30 cellular contexts compared by ENCODE assay signal in genomic region chr17:27889711-27890251, GRCh38.
"Had no signal": no experiment of that assay in that cellular context is flagged by ENCODE, and none has a peak within 500 bp of the region (broad histone marks: within the 10 kb centered on the region; RNA-seq: fewer than 3 reads in every experiment).

No MANE protein-coding gene starts in this region.

- ATAC-seq: effector memory CD8-positive, alpha-beta T cell; gastroesophageal sphincter; left colon; naive thymus-derived CD4-positive, alpha-beta T cell had no signal

- H3K9me3 ChIP-seq: gastroesophageal sphincter, right atrium auricular region, spleen, testis, upper lobe of left lung, vagina had no signal

- H3K27ac ChIP-seq: brain microvascular endothelial cell, gastroesophageal sphincter, hepatocyte, right atrium auricular region, testis, vagina, WERI-Rb-1 had no signal

- H3K4me3 Mint-ChIP-seq: activated CD4-positive, alpha-beta memory T cell treated with anti-CD3 and anti-CD28 coated beads, Interleukin-2, amount 10 ng/mL, durations not matched to agents 7 days and 5 days; activated CD4-positive, alpha-beta T cell treated with anti-CD3 and anti-CD28 coated beads, Interleukin-2, amount 10 ng/mL, durations not matched to agents 24 days and 14 days; activated naive CD8-positive, alpha-beta T cell; effector memory CD8-positive, alpha-beta T cell; naive thymus-derived CD4-positive, alpha-beta T cell; neural crest cell; T-helper 1 cell treated with Interleukin-12 subunit alpha and Interleukin-12 subunit beta and Interleukin-4 antibody, amounts not matched to agents 30 μg/mL and 1 μg/mL, for 36 hours had no signal

- H3K4me3 ChIP-seq: gastroesophageal sphincter, hepatocyte, right atrium auricular region, spleen, testis, upper lobe of left lung, vagina had no signal

- DNase-seq: activated CD4-positive, alpha-beta memory T cell treated with anti-CD3 and anti-CD28 coated beads, Interleukin-2, amount 10 ng/mL, durations not matched to agents 7 days and 5 days; activated CD4-positive, alpha-beta T cell treated with anti-CD3 and anti-CD28 coated beads, Interleukin-2, amount 10 ng/mL, durations not matched to agents 24 days and 14 days; activated CD4-positive, CD25-positive, alpha-beta regulatory T cell treated with anti-CD3 and anti-CD28 coated beads, Interleukin-2, amount 50 U/mL, for 72 hours; activated naive CD4-positive, alpha-beta T cell treated with Interleukin-2 at 50 U/mL for 16 hours; activated T-cell treated with anti-CD3 and anti-CD28 coated beads, Interleukin-2, amount 50 U/mL, for 48 hours; aorta; cortex of kidney; effector memory CD8-positive, alpha-beta T cell; left colon; mammary epithelial cell; midbrain; naive thymus-derived CD4-positive, alpha-beta T cell; nucleus accumbens; spleen; stimulated activated naive CD4-positive, alpha-beta T cell; T1000; testis; WERI-Rb-1 had no signal

- H3K36me3 ChIP-seq: brain microvascular endothelial cell, gastroesophageal sphincter, right atrium auricular region, upper lobe of left lung, vagina, WERI-Rb-1 had no signal

- H2AFZ ChIP-seq: hepatocyte had no signal

- H3K27me3 Mint-ChIP-seq: activated naive CD8-positive, alpha-beta T cell had no signal

- H3K9me3 Mint-ChIP-seq: activated CD4-positive, alpha-beta memory T cell treated with anti-CD3 and anti-CD28 coated beads, Interleukin-2, amount 10 ng/mL, durations not matched to agents 7 days and 5 days; activated CD4-positive, alpha-beta T cell treated with anti-CD3 and anti-CD28 coated beads, Interleukin-2, amount 10 ng/mL, durations not matched to agents 24 days and 14 days; activated T-helper 2 cell treated with anti-CD3 and anti-CD28 coated beads, Interferon-gamma antibody, Interleukin-2, Interleukin-4, amounts not matched to agents 10 μg/mL and 5 μg/mL and 100 μg/mL, durations not matched to agents 14 hours and 24 hours and 36 hours; effector memory CD8-positive, alpha-beta T cell; naive thymus-derived CD4-positive, alpha-beta T cell; neural crest cell; T-helper 1 cell treated with Interleukin-12 subunit alpha and Interleukin-12 subunit beta and Interleukin-4 antibody, amounts not matched to agents 30 μg/mL and 1 μg/mL, for 36 hours had no signal

- H3K27ac Mint-ChIP-seq: activated CD4-positive, alpha-beta memory T cell treated with anti-CD3 and anti-CD28 coated beads, Interleukin-2, amount 10 ng/mL, durations not matched to agents 7 days and 5 days; activated CD4-positive, alpha-beta T cell treated with anti-CD3 and anti-CD28 coated beads, Interleukin-2, amount 10 ng/mL, durations not matched to agents 24 days and 14 days; activated naive CD8-positive, alpha-beta T cell; activated T-helper 2 cell treated with anti-CD3 and anti-CD28 coated beads, Interferon-gamma antibody, Interleukin-2, Interleukin-4, amounts not matched to agents 10 μg/mL and 5 μg/mL and 100 μg/mL, durations not matched to agents 14 hours and 24 hours and 36 hours; T-helper 1 cell treated with Interleukin-12 subunit alpha and Interleukin-12 subunit beta and Interleukin-4 antibody, amounts not matched to agents 30 μg/mL and 1 μg/mL, for 36 hours had no signal

- H3K27me3 ChIP-seq: gastroesophageal sphincter, hepatocyte, right atrium auricular region, spleen, testis, upper lobe of left lung, vagina had no signal

- H3K4me2 ChIP-seq: hepatocyte had no signal

- H3K4me1 ChIP-seq: testis had no signal

- H3K79me2 ChIP-seq: hepatocyte had no signal

- FAIRE-seq: endothelial cell of umbilical vein, keratinocyte had no signal
